Comparison of ENCODE assay signal across 1 cellular context in the genomic region with DNA sequence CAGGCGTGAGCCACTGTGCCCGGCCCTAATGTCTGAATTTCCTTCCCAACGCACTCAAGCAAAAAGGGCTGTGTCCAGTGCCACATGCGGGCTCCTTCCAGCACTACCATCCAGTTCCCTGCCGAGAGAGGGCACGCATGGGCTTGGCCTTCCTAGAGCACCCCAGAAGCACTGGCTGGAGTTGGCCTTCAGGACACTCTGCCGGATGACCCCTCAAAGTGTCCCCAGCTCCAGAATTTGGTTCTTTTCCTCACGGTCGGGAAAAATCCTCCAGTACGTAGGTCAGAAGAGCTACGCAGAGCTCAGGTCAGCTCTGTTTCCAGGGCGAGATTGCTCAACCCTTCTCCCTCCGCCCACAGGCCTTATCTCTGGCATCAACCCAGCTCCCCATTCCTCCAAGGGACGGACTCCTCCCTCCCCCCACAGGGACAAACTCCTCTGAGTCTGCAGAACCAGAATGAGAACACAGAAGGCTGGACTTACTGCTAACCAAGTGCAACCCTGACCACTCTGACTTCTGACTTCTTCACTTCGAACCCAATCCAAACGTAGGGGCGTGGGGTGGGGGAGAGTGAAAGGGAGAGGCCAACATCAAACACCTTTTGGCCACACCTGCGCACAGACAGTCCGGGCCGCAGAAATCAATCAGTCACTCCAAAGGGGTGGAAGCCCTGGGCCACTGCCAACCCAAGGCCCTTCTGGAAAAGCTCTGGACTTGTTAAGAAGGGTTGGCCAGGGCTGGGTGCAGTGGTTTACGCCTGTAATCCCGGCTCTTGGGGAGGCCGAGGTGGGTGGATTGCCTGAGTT.
TF ChIP-seq lines count a peak whose summit lies in the region.

No MANE protein-coding gene starts in this region.

TF ChIP-seq in HepG2, 621 proteins besides CTCF, POLR2A, EP300 and RAD21 (continued from another document and continues in another):
- peak; percentile 84 for TF ChIP-seq PAXIP1 (CRISPR knock-in tag; conservative IDR thresholded peaks at IDR 0.05)
- peak; percentile 27; the same call in 1 of the 2 replicates for TF ChIP-seq ZSCAN21 (CRISPR knock-in tag; IDR thresholded peaks at IDR 0.05; ENCODE audit: borderline replicate concordance)
- TF ChIP-seq ZNF563 (CRISPR knock-in tag; IDR thresholded peaks at IDR 0.05), result peak; percentile 28; the same call in 1 of the 2 replicates
- 0 out of 2 replicates have a peak, but pooled peaks have one; percentile 16 for TF ChIP-seq ZSCAN30 (CRISPR knock-in tag; IDR thresholded peaks at IDR 0.05)
- no peak for TF ChIP-seq CREB1 (IDR thresholded peaks at IDR 0.05)
- peak; percentile 66; the same call in 1 of the 2 replicates for TF ChIP-seq CREB1 (CRISPR knock-in tag; IDR thresholded peaks at IDR 0.05)
- TF ChIP-seq RXRA (CRISPR knock-in tag; IDR thresholded peaks at IDR 0.05), result peak; percentile 81
- TF ChIP-seq, protein P1, sequence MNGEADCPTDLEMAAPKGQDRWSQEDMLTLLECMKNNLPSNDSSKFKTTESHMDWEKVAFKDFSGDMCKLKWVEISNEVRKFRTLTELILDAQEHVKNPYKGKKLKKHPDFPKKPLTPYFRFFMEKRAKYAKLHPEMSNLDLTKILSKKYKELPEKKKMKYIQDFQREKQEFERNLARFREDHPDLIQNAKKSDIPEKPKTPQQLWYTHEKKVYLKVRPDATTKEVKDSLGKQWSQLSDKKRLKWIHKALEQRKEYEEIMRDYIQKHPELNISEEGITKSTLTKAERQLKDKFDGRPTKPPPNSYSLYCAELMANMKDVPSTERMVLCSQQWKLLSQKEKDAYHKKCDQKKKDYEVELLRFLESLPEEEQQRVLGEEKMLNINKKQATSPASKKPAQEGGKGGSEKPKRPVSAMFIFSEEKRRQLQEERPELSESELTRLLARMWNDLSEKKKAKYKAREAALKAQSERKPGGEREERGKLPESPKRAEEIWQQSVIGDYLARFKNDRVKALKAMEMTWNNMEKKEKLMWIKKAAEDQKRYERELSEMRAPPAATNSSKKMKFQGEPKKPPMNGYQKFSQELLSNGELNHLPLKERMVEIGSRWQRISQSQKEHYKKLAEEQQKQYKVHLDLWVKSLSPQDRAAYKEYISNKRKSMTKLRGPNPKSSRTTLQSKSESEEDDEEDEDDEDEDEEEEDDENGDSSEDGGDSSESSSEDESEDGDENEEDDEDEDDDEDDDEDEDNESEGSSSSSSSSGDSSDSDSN (CRISPR knock-in tag; IDR thresholded peaks at IDR 0.05), result peak; percentile 76
- TF ChIP-seq, protein P2, sequence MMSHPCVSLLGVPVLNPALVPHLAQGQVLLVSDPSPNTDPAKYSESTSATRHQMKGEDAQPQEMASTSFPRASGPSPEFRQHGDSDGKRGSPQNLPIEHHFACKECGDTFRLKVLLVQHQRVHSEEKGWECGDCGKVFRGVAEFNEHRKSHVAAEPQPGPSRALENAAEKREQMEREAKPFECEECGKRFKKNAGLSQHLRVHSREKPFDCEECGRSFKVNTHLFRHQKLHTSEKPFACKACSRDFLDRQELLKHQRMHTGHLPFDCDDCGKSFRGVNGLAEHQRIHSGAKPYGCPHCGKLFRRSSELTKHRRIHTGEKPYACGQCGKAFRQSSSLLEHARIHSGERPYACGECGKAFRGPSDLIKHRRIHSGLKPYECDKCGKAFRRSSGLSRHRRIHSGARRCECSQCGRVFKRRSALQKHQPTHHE (CRISPR knock-in tag; IDR thresholded peaks at IDR 0.05; ENCODE audit: borderline replicate concordance), result peak; percentile 73; the same call in 1 of the 2 replicates
- peak; percentile 92 for TF ChIP-seq ARID5B (CRISPR knock-in tag; IDR thresholded peaks at IDR 0.05)
- TF ChIP-seq ZNF792 (CRISPR knock-in tag; IDR thresholded peaks at IDR 0.05), result peak; percentile 70; the same call in 1 of the 2 replicates
- peak; percentile 71 for TF ChIP-seq ZNF205 (CRISPR knock-in tag; IDR thresholded peaks at IDR 0.05)
- peak in 1 of 2 experiments; percentile 81; a peak in 2 of 4 replicates for TF ChIP-seq KLF16 (CRISPR knock-in tag; IDR thresholded peaks at IDR 0.05)
- peak; percentile 67; the same call in 1 of the 2 replicates for TF ChIP-seq CREB3 (CRISPR knock-in tag; IDR thresholded peaks at IDR 0.05)
- 0 out of 2 replicates have a peak, but pooled peaks have one; percentile 51 for TF ChIP-seq ZNF691 (CRISPR knock-in tag; IDR thresholded peaks at IDR 0.05; ENCODE audit: borderline replicate concordance, low read depth)
- TF ChIP-seq MAF1 (CRISPR knock-in tag; IDR thresholded peaks at IDR 0.05; ENCODE audit: borderline replicate concordance), result 0 out of 2 replicates have a peak, but pooled peaks have one; percentile 46
- TF ChIP-seq FOXK2 (IDR thresholded peaks at IDR 0.05), result no peak
- peak; percentile 77; the same call in 1 of the 2 replicates for TF ChIP-seq SIN3A (IDR thresholded peaks at IDR 0.05; ENCODE audit: borderline replicate concordance, low read depth, low read length)
- no peak for TF ChIP-seq SP1 (IDR thresholded peaks at IDR 0.05)
- peak; percentile 57; the same call in 1 of the 2 replicates for TF ChIP-seq SP1 (CRISPR knock-in tag; IDR thresholded peaks at IDR 0.05)
- TF ChIP-seq ZMYM4 (CRISPR knock-in tag; IDR thresholded peaks at IDR 0.05), result peak; percentile 38
- TF ChIP-seq MIER3 (CRISPR knock-in tag; IDR thresholded peaks at IDR 0.05; ENCODE audit: borderline replicate concordance), result peak; percentile 88; the same call in 1 of the 2 replicates
- TF ChIP-seq ZBTB38 (CRISPR knock-in tag; IDR thresholded peaks at IDR 0.05), result peak; percentile 80
- peak; percentile 50; the same call in 1 of the 2 replicates for TF ChIP-seq KLF11 (CRISPR knock-in tag; IDR thresholded peaks at IDR 0.05)
- peak; percentile 83 for TF ChIP-seq BRD4 (CRISPR knock-in tag; IDR thresholded peaks at IDR 0.05)
- TF ChIP-seq, protein P3, sequence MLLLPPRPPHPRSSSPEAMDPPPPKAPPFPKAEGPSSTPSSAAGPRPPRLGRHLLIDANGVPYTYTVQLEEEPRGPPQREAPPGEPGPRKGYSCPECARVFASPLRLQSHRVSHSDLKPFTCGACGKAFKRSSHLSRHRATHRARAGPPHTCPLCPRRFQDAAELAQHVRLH (CRISPR knock-in tag; IDR thresholded peaks at IDR 0.05; ENCODE audit: borderline replicate concordance, low read depth), result peak; percentile 88
- no peak for TF ChIP-seq MLLT10 (CRISPR knock-in tag; IDR thresholded peaks at IDR 0.05)
- TF ChIP-seq TCF7 (IDR thresholded peaks at IDR 0.05; ENCODE audit: low read depth), result peak; percentile 68
- TF ChIP-seq ZNF749 (CRISPR knock-in tag; IDR thresholded peaks at IDR 0.05; ENCODE audit: borderline replicate concordance), result 0 out of 2 replicates have a peak, but pooled peaks have one; percentile 25
- no peak; the same call in 1 of the 2 replicates for TF ChIP-seq TFAP4 (IDR thresholded peaks at IDR 0.05; ENCODE audit: borderline replicate concordance, low read depth)
- TF ChIP-seq TP53 (CRISPR knock-in tag; conservative IDR thresholded peaks at IDR 0.05), result peak; percentile 85; the same call in 1 of the 2 replicates
- peak; percentile 40; the same call in 1 of the 2 replicates for TF ChIP-seq GMEB2 (CRISPR knock-in tag; IDR thresholded peaks at IDR 0.05; ENCODE audit: low read depth)
- TF ChIP-seq ZNF430 (CRISPR knock-in tag; IDR thresholded peaks at IDR 0.05), result peak; percentile 60
- TF ChIP-seq FOXM1 (CRISPR knock-in tag; IDR thresholded peaks at IDR 0.05), result no peak
- TF ChIP-seq, protein P4, sequence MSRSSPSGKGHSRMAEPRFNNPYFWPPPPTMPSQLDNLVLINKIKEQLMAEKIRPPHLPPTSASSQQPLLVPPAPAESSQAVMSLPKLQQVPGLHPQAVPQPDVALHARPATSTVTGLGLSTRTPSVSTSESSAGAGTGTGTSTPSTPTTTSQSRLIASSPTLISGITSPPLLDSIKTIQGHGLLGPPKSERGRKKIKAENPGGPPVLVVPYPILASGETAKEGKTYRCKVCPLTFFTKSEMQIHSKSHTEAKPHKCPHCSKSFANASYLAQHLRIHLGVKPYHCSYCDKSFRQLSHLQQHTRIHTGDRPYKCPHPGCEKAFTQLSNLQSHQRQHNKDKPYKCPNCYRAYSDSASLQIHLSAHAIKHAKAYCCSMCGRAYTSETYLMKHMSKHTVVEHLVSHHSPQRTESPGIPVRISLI (CRISPR knock-in tag; IDR thresholded peaks at IDR 0.05; ENCODE audit: borderline replicate concordance), result peak; percentile 38; the same call in 1 of the 2 replicates
- TF ChIP-seq ZSCAN20 (CRISPR knock-in tag; IDR thresholded peaks at IDR 0.05; ENCODE audit: borderline replicate concordance), result 0 out of 2 replicates have a peak, but pooled peaks have one; percentile 14
- TF ChIP-seq ZNF441 (CRISPR knock-in tag; IDR thresholded peaks at IDR 0.05; ENCODE audit: borderline replicate concordance), result peak; percentile 45; the same call in 1 of the 2 replicates
- TF ChIP-seq HMG20B (CRISPR knock-in tag; conservative IDR thresholded peaks at IDR 0.05), result no peak; the same call in 1 of the 2 replicates
- TF ChIP-seq EED (CRISPR knock-in tag; IDR thresholded peaks at IDR 0.05), result no peak
- TF ChIP-seq TAF1 (CRISPR knock-in tag; IDR thresholded peaks at IDR 0.05), result peak; percentile 54
